Comparison of ENCODE assay signal across 21 cellular contexts in genomic region chr2:224058048-224058775, GRCh38. TPM values are rescaled to one million over a fixed set of nuclear protein-coding genes. Genes with fewer than 3 reads are reported as not detected.
DNase-seq lines count a peak whose midpoint lies in the region; ATAC-seq and TF ChIP-seq lines count a peak whose summit lies in the region.
"Had no signal": no experiment of that assay in that cellular context is flagged by ENCODE, and none has a peak within 500 bp of the region (broad histone marks: within the 10 kb centered on the region; RNA-seq: fewer than 3 reads in every experiment).

No MANE protein-coding gene starts in this region.

- no peak for ATAC-seq in heart left ventricle
- ATAC-seq in WTC11: peak; percentile 69
- no peak for ATAC-seq in activated CD8-positive, alpha-beta T cell treated with anti-CD3 and anti-CD28 coated beads for 36 hours
- no peak for ATAC-seq in HG02588 (IDR thresholded peaks at IDR 0.05; ENCODE audit: unreplicated experiment)
- ATAC-seq: naive thymus-derived CD4-positive, alpha-beta T cell; pancreas; Right ventricle myocardium inferior had no signal

- CTCF ChIA-PET in WTC11 (lab: Charles Lee): interaction anchor here (0.6 to 1.7 kb wide), 5 partner anchors 19 to 225 kb away, joined by 3 to 8 read pairs (median 3); partner anchors contain the start of gene SERPINE2
- CTCF ChIA-PET in activated CD8-positive, alpha-beta T cell treated with anti-CD3 and anti-CD28 coated beads for 36 hours (lab: Charles Lee): interaction anchor here (3.2 kb wide), 1 partner anchor 65 kb away, joined by 15 read pairs; no protein-coding TSS in a partner anchor

- DNase-seq in left ventricle myocardium inferior (no peak), heart left ventricle (no peak), WTC11 (ENCODE audit: low spot score) (no peak), hippocampal formation (lab: John Stamatoyannopoulos, UW) (peak; percentile 20 to 26), NCI-H146 (lab: John Stamatoyannopoulos, UW) (no peak)
- no peak for DNase-seq in activated naive CD8-positive, alpha-beta T cell treated with anti-CD3 and anti-CD28 coated beads for 36 hours
- no peak for DNase-seq in activated CD8-positive, alpha-beta T cell treated with anti-CD3 and anti-CD28 coated beads for 36 hours
- DNase-seq: activated CD4-positive, alpha-beta T cell treated with anti-CD3 and anti-CD28 coated beads, Interleukin-2, amount 50 U/mL, for 4 hours; activated gamma-delta T cell; cerebellar nuclear complex; GF-D8; mammary epithelial cell; naive thymus-derived CD4-positive, alpha-beta T cell; NCI-H510A; pancreas; stimulated activated CD4-positive, alpha-beta T cell treated with anti-CD3 and anti-CD28 coated beads, Interleukin-2, amount 100 ng/mL, for 48 hours had no signal

- no peak overlapping the region for H3K4me3 Mint-ChIP-seq in WTC11
- H3K4me3 Mint-ChIP-seq in activated naive CD8-positive, alpha-beta T cell treated with anti-CD3 and anti-CD28 coated beads for 36 hours: no peak overlapping the region
- no peak overlapping the region for H3K4me3 Mint-ChIP-seq in activated CD8-positive, alpha-beta T cell treated with anti-CD3 and anti-CD28 coated beads for 36 hours
- H3K4me3 Mint-ChIP-seq: CD14-positive monocyte; naive thymus-derived CD4-positive, alpha-beta T cell had no signal

- POLR2A ChIA-PET in WTC11 (lab: Charles Lee): no interaction called here
- POLR2A ChIA-PET in activated CD8-positive, alpha-beta T cell treated with anti-CD3 and anti-CD28 coated beads for 36 hours (lab: Charles Lee): no interaction called here

- no peak overlapping the region for H3K27ac Mint-ChIP-seq in WTC11
- no peak overlapping the region for H3K27ac Mint-ChIP-seq in activated naive CD8-positive, alpha-beta T cell treated with anti-CD3 and anti-CD28 coated beads for 36 hours
- H3K27ac Mint-ChIP-seq in activated CD8-positive, alpha-beta T cell treated with anti-CD3 and anti-CD28 coated beads for 36 hours: no peak overlapping the region
- H3K27ac Mint-ChIP-seq: naive thymus-derived CD4-positive, alpha-beta T cell had no signal

- H3K4me1 ChIP-seq in left ventricle myocardium inferior: no peaks in the 10 kb centered on the region
- peaks cover 0 to 5% (median 0%) of the 10 kb centered on the region in 12 donors for H3K4me1 ChIP-seq in heart left ventricle
- H3K4me1 ChIP-seq: pancreas had no signal

- no peaks in the 10 kb centered on the region for H3K27me3 Mint-ChIP-seq in WTC11 (ENCODE audit: low read depth)
- no peaks in the 10 kb centered on the region for H3K27me3 Mint-ChIP-seq in activated naive CD8-positive, alpha-beta T cell treated with anti-CD3 and anti-CD28 coated beads for 36 hours
- peaks cover 4% of the 10 kb centered on the region for H3K27me3 Mint-ChIP-seq in activated CD8-positive, alpha-beta T cell treated with anti-CD3 and anti-CD28 coated beads for 36 hours

- peaks cover 28% of the 10 kb centered on the region for H3K9me3 Mint-ChIP-seq in WTC11
- peaks cover 2% of the 10 kb centered on the region for H3K9me3 Mint-ChIP-seq in activated naive CD8-positive, alpha-beta T cell treated with anti-CD3 and anti-CD28 coated beads for 36 hours
- H3K9me3 Mint-ChIP-seq in activated CD8-positive, alpha-beta T cell treated with anti-CD3 and anti-CD28 coated beads for 36 hours: peaks cover 2% of the 10 kb centered on the region

- H3K36me3 Mint-ChIP-seq in WTC11: no peaks in the 10 kb centered on the region; the same call in 1 of the 2 replicates
- H3K36me3 Mint-ChIP-seq in activated naive CD8-positive, alpha-beta T cell treated with anti-CD3 and anti-CD28 coated beads for 36 hours: no peaks in the 10 kb centered on the region
- no peaks in the 10 kb centered on the region for H3K36me3 Mint-ChIP-seq in activated CD8-positive, alpha-beta T cell treated with anti-CD3 and anti-CD28 coated beads for 36 hours (ENCODE audit: low read depth)
- H3K36me3 Mint-ChIP-seq: CD14-positive monocyte had no signal

- peaks cover 8% of the 10 kb centered on the region for H3K9me3 ChIP-seq in left ventricle myocardium inferior (replicated peaks)
- H3K9me3 ChIP-seq in heart left ventricle: no peaks in the 10 kb centered on the region
- H3K9me3 ChIP-seq: pancreas had no signal

- 0 out of 2 replicates have a peak, but pooled peaks cover 5% of the 10 kb centered on the region for H3K4me1 Mint-ChIP-seq in WTC11
- H3K4me1 Mint-ChIP-seq in activated naive CD8-positive, alpha-beta T cell treated with anti-CD3 and anti-CD28 coated beads for 36 hours: no peaks in the 10 kb centered on the region
- peaks cover 2% of the 10 kb centered on the region for H3K4me1 Mint-ChIP-seq in activated CD8-positive, alpha-beta T cell treated with anti-CD3 and anti-CD28 coated beads for 36 hours (ENCODE audit: low read depth)

- H3K36me3 ChIP-seq in left ventricle myocardium inferior: no peaks in the 10 kb centered on the region
- H3K36me3 ChIP-seq in heart left ventricle: no peaks in the 10 kb centered on the region
- H3K36me3 ChIP-seq: pancreas had no signal

- TF ChIP-seq CTCF in left ventricle myocardium inferior (IDR thresholded peaks at IDR 0.05; ENCODE audit: borderline replicate concordance) (peak; percentile 35), heart left ventricle (IDR thresholded peaks at IDR 0.05) (peak in 5 of 12 donors; percentile 14 to 41 (median 26)), WTC11 (IDR thresholded peaks at IDR 0.05) (no peak)
- TF ChIP-seq CTCF in activated CD8-positive, alpha-beta T cell treated with anti-CD3 and anti-CD28 coated beads for 36 hours (IDR thresholded peaks at IDR 0.05): no peak

- intact Hi-C loops in left ventricle myocardium inferior (cut with micrococcal nuclease): no loop called here
- intact Hi-C loops in heart left ventricle (cut with DNase I): no loop called here
- intact Hi-C loops in activated CD8-positive, alpha-beta T cell treated with anti-CD3 and anti-CD28 coated beads for 36 hours (cut with micrococcal nuclease): no loop called here

- no peak for TF ChIP-seq POLR2A in heart left ventricle (IDR thresholded peaks at IDR 0.05)

- H3K27ac ChIP-seq in left ventricle myocardium inferior (replicated peaks) (no peak overlapping the region), heart left ventricle (no peak overlapping the region)
- H3K27ac ChIP-seq: hepatocyte, pancreas, skin epidermis had no signal

- H3K4me3 ChIP-seq in left ventricle myocardium inferior (no peak overlapping the region), heart left ventricle (no peak overlapping the region)
- H3K4me3 ChIP-seq: hepatocyte, pancreas, skin epidermis had no signal

- 34 to 67% (median 53%) methylated on average over 2 of the region's 2 CpGs for WGBS in heart left ventricle, 4 donors

- H3K27me3 ChIP-seq in left ventricle myocardium inferior (ENCODE audit: low read depth): peaks cover 15% of the 10 kb centered on the region
- H3K27me3 ChIP-seq in heart left ventricle: peaks cover 0 to 3% (median 0%) of the 10 kb centered on the region in 9 donors
- H3K27me3 ChIP-seq: hepatocyte, pancreas had no signal

TF ChIP-seq in WTC11, 78 proteins besides CTCF, POLR2A, EP300 and RAD21 (continues in another document):
- TF ChIP-seq IRF2 (CRISPR knock-in tag; IDR thresholded peaks at IDR 0.05; ENCODE audit: borderline replicate concordance, low read depth) (no peak), NFYB (CRISPR knock-in tag; conservative IDR thresholded peaks at IDR 0.05; ENCODE audit: low read depth) (no peak), ZSCAN18 (CRISPR knock-in tag; IDR thresholded peaks at IDR 0.05) (no peak), TP53 (CRISPR knock-in tag; IDR thresholded peaks at IDR 0.05) (no peak)
- TF ChIP-seq, protein P1, sequence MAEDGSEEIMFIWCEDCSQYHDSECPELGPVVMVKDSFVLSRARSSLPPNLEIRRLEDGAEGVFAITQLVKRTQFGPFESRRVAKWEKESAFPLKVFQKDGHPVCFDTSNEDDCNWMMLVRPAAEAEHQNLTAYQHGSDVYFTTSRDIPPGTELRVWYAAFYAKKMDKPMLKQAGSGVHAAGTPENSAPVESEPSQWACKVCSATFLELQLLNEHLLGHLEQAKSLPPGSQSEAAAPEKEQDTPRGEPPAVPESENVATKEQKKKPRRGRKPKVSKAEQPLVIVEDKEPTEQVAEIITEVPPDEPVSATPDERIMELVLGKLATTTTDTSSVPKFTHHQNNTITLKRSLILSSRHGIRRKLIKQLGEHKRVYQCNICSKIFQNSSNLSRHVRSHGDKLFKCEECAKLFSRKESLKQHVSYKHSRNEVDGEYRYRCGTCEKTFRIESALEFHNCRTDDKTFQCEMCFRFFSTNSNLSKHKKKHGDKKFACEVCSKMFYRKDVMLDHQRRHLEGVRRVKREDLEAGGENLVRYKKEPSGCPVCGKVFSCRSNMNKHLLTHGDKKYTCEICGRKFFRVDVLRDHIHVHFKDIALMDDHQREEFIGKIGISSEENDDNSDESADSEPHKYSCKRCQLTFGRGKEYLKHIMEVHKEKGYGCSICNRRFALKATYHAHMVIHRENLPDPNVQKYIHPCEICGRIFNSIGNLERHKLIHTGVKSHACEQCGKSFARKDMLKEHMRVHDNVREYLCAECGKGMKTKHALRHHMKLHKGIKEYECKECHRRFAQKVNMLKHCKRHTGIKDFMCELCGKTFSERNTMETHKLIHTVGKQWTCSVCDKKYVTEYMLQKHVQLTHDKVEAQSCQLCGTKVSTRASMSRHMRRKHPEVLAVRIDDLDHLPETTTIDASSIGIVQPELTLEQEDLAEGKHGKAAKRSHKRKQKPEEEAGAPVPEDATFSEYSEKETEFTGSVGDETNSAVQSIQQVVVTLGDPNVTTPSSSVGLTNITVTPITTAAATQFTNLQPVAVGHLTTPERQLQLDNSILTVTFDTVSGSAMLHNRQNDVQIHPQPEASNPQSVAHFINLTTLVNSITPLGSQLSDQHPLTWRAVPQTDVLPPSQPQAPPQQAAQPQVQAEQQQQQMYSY (CRISPR knock-in tag; IDR thresholded peaks at IDR 0.05): no peak

RNA-seq across cellular contexts. Expression of gene SERPINE2, which starts 19.1 kb away (rescaled TPM):
- total RNA-seq in left ventricle myocardium inferior (9.8 TPM), heart left ventricle (10 to 100 TPM; 10.7 to 61.7 (median 22.1) TPM), WTC11 (2021) (53.1 to 60.4 TPM (median 54.2 TPM) in 3 replicates)
- 10 to 100 TPM in 1 of 2 donors, 1 to 10 TPM in 1; 9.3 to 28.3 TPM for polyA plus RNA-seq in heart left ventricle
- total RNA-seq in activated naive CD8-positive, alpha-beta T cell treated with anti-CD3 and anti-CD28 coated beads for 36 hours: 10 to 100 TPM; 33.1 to 33.7 TPM
- 10 to 100 TPM; 40.4 to 42.4 TPM for total RNA-seq in activated CD8-positive, alpha-beta T cell treated with anti-CD3 and anti-CD28 coated beads for 36 hours
- polyA plus RNA-seq: CD14-positive monocyte had no signal

Comparison
In these comparisons a context has a peak if more than half of its experiments do, and no peak if none do; other contexts are left out.
1. DNase-seq: peak in hippocampal formation (2 of 2); none in left ventricle myocardium inferior (single experiment), heart left ventricle (0 of 5), WTC11 (single experiment), activated naive CD8-positive, alpha-beta T cell treated with anti-CD3 and anti-CD28 coated beads for 36 hours (single experiment), NCI-H146 (single experiment) and activated CD8-positive, alpha-beta T cell treated with anti-CD3 and anti-CD28 coated beads for 36 hours (single experiment).